1 cellular context compared by ENCODE assay signal in genomic region chr16:81808933-81809480, GRCh38.
TF ChIP-seq lines count a peak whose summit lies in the region.

No MANE protein-coding gene starts in this region.

TF ChIP-seq in WTC11, 78 proteins besides CTCF, POLR2A, EP300 and RAD21 (continued from another document):
- TF ChIP-seq, protein P1, sequence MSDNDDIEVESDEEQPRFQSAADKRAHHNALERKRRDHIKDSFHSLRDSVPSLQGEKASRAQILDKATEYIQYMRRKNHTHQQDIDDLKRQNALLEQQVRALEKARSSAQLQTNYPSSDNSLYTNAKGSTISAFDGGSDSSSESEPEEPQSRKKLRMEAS (CRISPR knock-in tag; IDR thresholded peaks at IDR 0.05) = no peak
- TF ChIP-seq STAT6 (CRISPR knock-in tag; conservative IDR thresholded peaks at IDR 0.05; ENCODE audit: low read depth) = no peak
